ENCODE assay signal across 20 cellular contexts in genomic region chr11:107116358-107116757, GRCh38.
"Had no signal": no experiment of that assay in that cellular context is flagged by ENCODE, and none has a peak within 500 bp of the region (broad histone marks: within the 10 kb centered on the region; RNA-seq: fewer than 3 reads in every experiment).

No MANE protein-coding gene starts in this region.

- H3K36me3 Mint-ChIP-seq: activated naive CD8-positive, alpha-beta T cell; naive thymus-derived CD8-positive, alpha-beta T cell had no signal

- H3K27ac Mint-ChIP-seq: activated naive CD8-positive, alpha-beta T cell; naive thymus-derived CD8-positive, alpha-beta T cell; progenitor cell of endocrine pancreas; T-helper 2 cell treated with Interferon-gamma antibody and Interleukin-4, amounts not matched to agents 5 μg/mL and 100 μg/mL, for 36 hours had no signal

- H3K27me3 Mint-ChIP-seq: activated naive CD8-positive, alpha-beta T cell; naive thymus-derived CD8-positive, alpha-beta T cell; progenitor cell of endocrine pancreas had no signal

- H3K27ac ChIP-seq: cardiac muscle cell, coronary artery had no signal

- H3K4me1 Mint-ChIP-seq: naive thymus-derived CD8-positive, alpha-beta T cell had no signal

- H3K27me3 ChIP-seq: cardiac muscle cell had no signal

- H3K4me3 ChIP-seq: cardiac muscle cell, coronary artery, lung, mucosa of descending colon had no signal

- H3K36me3 ChIP-seq: cardiac muscle cell had no signal

- H3K4me3 Mint-ChIP-seq: activated naive CD8-positive, alpha-beta T cell; activated T-cell treated with anti-CD3 and anti-CD28 coated beads, Interleukin-2, amount 50 U/mL, for 4 hours; naive thymus-derived CD8-positive, alpha-beta T cell; T-helper 2 cell treated with Interferon-gamma antibody and Interleukin-4, amounts not matched to agents 5 μg/mL and 100 μg/mL, for 36 hours had no signal

- FAIRE-seq: endothelial cell of umbilical vein had no signal

- DNase-seq: activated CD4-positive, alpha-beta T cell treated with anti-CD3 and anti-CD28 coated beads, Interleukin-2, amount 50 U/mL, for 48 hours; activated CD4-positive, CD25-positive, alpha-beta regulatory T cell treated with anti-CD3 and anti-CD28 coated beads, Interleukin-2, amount 50 U/mL, for 72 hours; activated effector memory CD4-positive, alpha-beta T cell treated with anti-CD3 and anti-CD28 coated beads, Interleukin-2, amount 50 U/mL, for 16 hours; activated T-cell treated with anti-CD3 and anti-CD28 coated beads, Interleukin-2, amount 50 U/mL, for 4 hours; anterior cingulate cortex; effector CD4-positive, alpha-beta T cell; hypothalamus; left colon; mucosa of descending colon; naive thymus-derived CD8-positive, alpha-beta T cell; occipital lobe; stimulated activated naive CD8-positive, alpha-beta T cell treated with anti-CD3 and anti-CD28 coated beads, Interleukin-15, Interleukin-2, amounts not matched to agents 100 U/mL and 50 U/mL, for 24 hours; SW 1271 had no signal
